In the genomic region with DNA sequence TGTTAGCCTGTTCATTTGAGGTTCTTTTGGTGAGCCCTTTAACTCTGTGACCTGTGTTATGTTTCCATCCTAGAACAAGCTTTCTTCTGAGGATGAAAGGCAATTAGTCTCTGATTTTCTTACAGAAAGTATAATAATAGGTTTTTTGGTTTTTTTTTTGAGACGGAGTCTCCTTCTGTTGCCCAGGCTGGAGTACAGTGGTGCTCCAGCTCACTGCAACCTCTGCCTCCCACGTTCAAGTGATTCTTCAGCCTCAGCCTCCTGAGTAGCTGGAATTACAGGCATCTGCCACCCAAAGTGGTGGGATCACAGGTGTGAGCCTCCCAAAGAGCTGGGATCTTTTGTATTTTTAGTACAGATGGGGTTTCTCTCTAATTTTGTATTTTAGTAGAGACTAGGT, we compare ENCODE assay signal across 1 cellular context.
TF ChIP-seq lines count a peak whose summit lies in the region.

No MANE protein-coding gene starts in this region.

TF ChIP-seq in SK-N-SH treated with all-trans-retinoic acid at 6 μM for 48 hours, 23 proteins besides CTCF, POLR2A, EP300 and RAD21 (continued from another document):
- TF ChIP-seq, protein P1, sequence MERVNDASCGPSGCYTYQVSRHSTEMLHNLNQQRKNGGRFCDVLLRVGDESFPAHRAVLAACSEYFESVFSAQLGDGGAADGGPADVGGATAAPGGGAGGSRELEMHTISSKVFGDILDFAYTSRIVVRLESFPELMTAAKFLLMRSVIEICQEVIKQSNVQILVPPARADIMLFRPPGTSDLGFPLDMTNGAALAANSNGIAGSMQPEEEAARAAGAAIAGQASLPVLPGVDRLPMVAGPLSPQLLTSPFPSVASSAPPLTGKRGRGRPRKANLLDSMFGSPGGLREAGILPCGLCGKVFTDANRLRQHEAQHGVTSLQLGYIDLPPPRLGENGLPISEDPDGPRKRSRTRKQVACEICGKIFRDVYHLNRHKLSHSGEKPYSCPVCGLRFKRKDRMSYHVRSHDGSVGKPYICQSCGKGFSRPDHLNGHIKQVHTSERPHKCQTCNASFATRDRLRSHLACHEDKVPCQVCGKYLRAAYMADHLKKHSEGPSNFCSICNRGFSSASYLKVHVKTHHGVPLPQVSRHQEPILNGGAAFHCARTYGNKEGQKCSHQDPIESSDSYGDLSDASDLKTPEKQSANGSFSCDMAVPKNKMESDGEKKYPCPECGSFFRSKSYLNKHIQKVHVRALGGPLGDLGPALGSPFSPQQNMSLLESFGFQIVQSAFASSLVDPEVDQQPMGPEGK (CRISPR knock-in tag; IDR thresholded peaks at IDR 0.05; ENCODE audit: borderline replicate concordance), result no peak
- TF ChIP-seq ZNF70 (CRISPR knock-in tag; IDR thresholded peaks at IDR 0.05) (no peak), ZNF565 (CRISPR knock-in tag; conservative IDR thresholded peaks at IDR 0.05; ENCODE audit: low read depth) (no peak), PPARA (CRISPR knock-in tag; IDR thresholded peaks at IDR 0.05; ENCODE audit: borderline replicate concordance) (no peak), TCF4 (CRISPR knock-in tag; IDR thresholded peaks at IDR 0.05; ENCODE audit: borderline replicate concordance) (no peak), CSDC2 (CRISPR knock-in tag; IDR thresholded peaks at IDR 0.05) (no peak)
- TF ChIP-seq, protein P2, sequence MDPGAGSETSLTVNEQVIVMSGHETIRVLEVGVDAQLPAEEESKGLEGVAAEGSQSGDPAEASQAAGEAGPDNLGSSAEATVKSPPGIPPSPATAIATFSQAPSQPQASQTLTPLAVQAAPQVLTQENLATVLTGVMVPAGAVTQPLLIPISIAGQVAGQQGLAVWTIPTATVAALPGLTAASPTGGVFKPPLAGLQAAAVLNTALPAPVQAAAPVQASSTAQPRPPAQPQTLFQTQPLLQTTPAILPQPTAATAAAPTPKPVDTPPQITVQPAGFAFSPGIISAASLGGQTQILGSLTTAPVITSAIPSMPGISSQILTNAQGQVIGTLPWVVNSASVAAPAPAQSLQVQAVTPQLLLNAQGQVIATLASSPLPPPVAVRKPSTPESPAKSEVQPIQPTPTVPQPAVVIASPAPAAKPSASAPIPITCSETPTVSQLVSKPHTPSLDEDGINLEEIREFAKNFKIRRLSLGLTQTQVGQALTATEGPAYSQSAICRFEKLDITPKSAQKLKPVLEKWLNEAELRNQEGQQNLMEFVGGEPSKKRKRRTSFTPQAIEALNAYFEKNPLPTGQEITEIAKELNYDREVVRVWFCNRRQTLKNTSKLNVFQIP (CRISPR knock-in tag; IDR thresholded peaks at IDR 0.05; ENCODE audit: borderline replicate concordance, low read depth), result no peak
